ENCODE assay signal across 8 cellular contexts in the genomic region with DNA sequence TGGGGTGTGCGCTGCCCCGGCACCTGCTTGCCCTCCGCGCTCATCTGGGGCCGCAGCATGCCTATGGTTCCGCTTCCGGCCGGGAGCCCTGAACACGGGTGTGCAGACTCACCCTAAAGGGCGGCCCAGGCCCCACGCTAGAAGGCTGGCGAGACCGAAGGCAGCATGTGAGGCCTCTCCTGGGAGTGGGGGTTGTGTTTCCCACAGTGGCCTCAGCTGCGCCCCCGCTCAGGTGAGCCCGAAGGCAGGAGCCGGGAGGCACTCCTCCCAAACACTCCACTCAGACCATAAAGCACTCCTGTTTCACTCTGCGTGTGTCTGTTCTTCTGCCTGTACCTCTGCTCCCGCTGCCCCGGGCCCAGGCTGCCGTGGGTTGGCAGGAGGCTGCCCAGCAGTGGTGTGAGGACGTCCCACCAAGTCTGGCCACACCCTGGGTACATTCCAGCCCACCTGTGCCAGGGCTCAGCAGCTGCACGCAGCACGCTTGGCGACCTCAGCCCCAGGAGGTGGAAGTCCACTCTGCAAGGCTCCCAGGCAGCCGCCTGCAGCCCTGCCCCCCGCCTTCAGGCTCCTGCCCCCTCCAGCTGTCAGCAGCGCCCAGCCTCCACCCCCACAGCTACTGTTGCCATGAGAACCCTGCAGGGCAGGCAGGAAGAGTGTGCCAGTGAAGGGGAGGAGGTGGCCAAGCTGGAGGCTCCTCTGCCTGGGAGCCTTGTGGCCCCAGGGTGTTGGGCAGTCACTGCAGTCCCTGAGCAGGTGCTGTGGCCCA. TPM values are rescaled to one million over a fixed set of nuclear protein-coding genes. Genes with fewer than 3 reads are reported as not detected.
A peak's percentile ranks its signal among the peaks of the same experiment; 100 is the strongest.
DNase-seq lines count a peak whose midpoint lies in the region; ATAC-seq, FAIRE-seq and TF ChIP-seq lines count a peak whose summit lies in the region.

No MANE protein-coding gene starts in this region.

- H3K27ac ChIP-seq in A549 (peak overlapping the region; percentile 69 to 90), HUES64 (ENCODE audit: low read depth, low read length) (peak overlapping the region; percentile 49; the same call in 1 of the 2 replicates)

- H3K36me3 ChIP-seq in HUES64 (ENCODE audit: insufficient read depth, low read length) = peaks cover 15% of the 10 kb centered on the region

- CTCF ChIA-PET in A549 (lab: Yijun Ruan, JAX) = interaction anchor here (0.6 to 4.7 kb wide), 19 partner anchors 9 to 211 kb away, joined by 3 to 72 read pairs (median 11); a partner anchor contains a TSS

- TF ChIP-seq EP300 in A549 (IDR thresholded peaks at IDR 0.05) = no peak

- peak; percentile 41 to 46 for ATAC-seq in A549
- ATAC-seq in GM18870 (IDR thresholded peaks at IDR 0.05; ENCODE audit: unreplicated experiment) = no peak

- WGBS in A549 (ENCODE audit: missing lambda C conversion rate) = 67% methylated on average over 20 of the region's 28 CpGs
- WGBS in HUES64 = 76% methylated on average over 28 of the region's 28 CpGs

- H3K4me3 ChIP-seq in A549 (peak overlapping the region; percentile 17; the same call in 1 of the 3 replicates), HUES64 (ENCODE audit: low read length) (no peak overlapping the region), fibroblast of pulmonary artery (replicated peaks; ENCODE audit: low read depth, low read length) (no peak overlapping the region)

- H3K4me2 ChIP-seq in A549 = peak overlapping the region; percentile 77

- H3K9ac ChIP-seq in HUES64 (ENCODE audit: low read depth, low read length) = no peak overlapping the region; the same call in 1 of the 2 replicates

- no peak for TF ChIP-seq RAD21 in A549 (conservative IDR thresholded peaks at IDR 0.05 in 1 of 2, IDR thresholded peaks at IDR 0.05 in 1 of 2)

- no peak; the same call in 1 of the 2 replicates for TF ChIP-seq POLR2A in A549 (IDR thresholded peaks at IDR 0.05; ENCODE audit: low read length)

- no peak for FAIRE-seq in A549 (lab: Jason Lieb, UNC)

- no peak for TF ChIP-seq CTCF in A549 (IDR thresholded peaks at IDR 0.05)
- no peak for TF ChIP-seq CTCF in fibroblast of pulmonary artery (IDR thresholded peaks at IDR 0.05; ENCODE audit: low read length, missing control alignments)

- no peaks in the 10 kb centered on the region for H3K27me3 ChIP-seq in HUES64 (ENCODE audit: insufficient read depth, low read length)

- POLR2A ChIA-PET in A549 (lab: Yijun Ruan, JAX) = interaction anchor here (1.0 to 1.2 kb wide), 2 partner anchors 25 to 34 kb away, joined by 3 to 4 read pairs; a partner anchor contains a TSS

- H3K4me1 ChIP-seq in A549 (peaks cover 56% of the 10 kb centered on the region), HUES64 (ENCODE audit: insufficient read depth, low read length) (peaks cover 9% of the 10 kb centered on the region; the same call in 1 of the 2 replicates)

- DNase-seq in A549 (ENCODE audit: low read depth in 1 of 2, low spot score in 1 of 2) = peak in 1 of 2 experiments; percentile 75
- peak; percentile 44 for DNase-seq in fibroblast of pulmonary artery (ENCODE audit: low read depth)
- DNase-seq in renal cortical epithelial cell (ENCODE audit: low read depth) = peak; percentile 71
- DNase-seq in stimulated activated naive CD4-positive, alpha-beta T cell (lab: John Stamatoyannopoulos, UW) = no peak
- no peak for DNase-seq in AML-193 (lab: John Stamatoyannopoulos, UW)

- H3K9me3 ChIP-seq in A549 (no peaks in the 10 kb centered on the region), HUES64 (ENCODE audit: insufficient read depth, low read depth, low read length) (no peaks in the 10 kb centered on the region)

TF ChIP-seq in A549, 52 proteins besides CTCF, POLR2A, EP300 and RAD21:
- TF ChIP-seq, protein P1, sequence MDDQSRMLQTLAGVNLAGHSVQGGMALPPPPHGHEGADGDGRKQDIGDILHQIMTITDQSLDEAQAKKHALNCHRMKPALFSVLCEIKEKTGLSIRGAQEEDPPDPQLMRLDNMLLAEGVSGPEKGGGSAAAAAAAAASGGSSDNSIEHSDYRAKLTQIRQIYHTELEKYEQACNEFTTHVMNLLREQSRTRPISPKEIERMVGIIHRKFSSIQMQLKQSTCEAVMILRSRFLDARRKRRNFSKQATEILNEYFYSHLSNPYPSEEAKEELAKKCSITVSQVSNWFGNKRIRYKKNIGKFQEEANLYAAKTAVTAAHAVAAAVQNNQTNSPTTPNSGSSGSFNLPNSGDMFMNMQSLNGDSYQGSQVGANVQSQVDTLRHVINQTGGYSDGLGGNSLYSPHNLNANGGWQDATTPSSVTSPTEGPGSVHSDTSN (IDR thresholded peaks at IDR 0.05) = peak; percentile 18
- TF ChIP-seq CBX8 (IDR thresholded peaks at IDR 0.05) (no peak), JUN (IDR thresholded peaks at IDR 0.05) (peak in 1 of 2 experiments; percentile 42; a peak in 1 of 5 replicates), BHLHE40 (IDR thresholded peaks at IDR 0.05; ENCODE audit: low read depth, low read length) (no peak)

TF ChIP-seq in PFSK-1, 5 proteins besides CTCF, POLR2A, EP300 and RAD21:
- TF ChIP-seq SIN3A (IDR thresholded peaks at IDR 0.05; ENCODE audit: borderline replicate concordance, insufficient read depth, low read length) (no peak), POLR2AphosphoS5 (IDR thresholded peaks at IDR 0.05; ENCODE audit: low read depth, low read length) (peak; percentile 27; the same call in 1 of the 2 replicates), FOXP2 (optimal IDR thresholded peaks at IDR 0.05; ENCODE audit: borderline replicate concordance, extremely low read depth, extremely low read length, insufficient read depth) (no peak)

RNA-seq across cellular contexts. Expression of a gene that starts 1.2 kb away (rescaled TPM):
- polyA plus RNA-seq in A549 (2011; rRNA removed) (0.75 and 0.76 TPM in 2 replicates), A549 (2017; fragmentation: RNase III; extraction: RNeasy Plus Mini Kit Qiagen cat#74134 plus additional on column Dnase treatment) (3.0 to 3.6 TPM (median 3.2 TPM) in 3 replicates)
- 1.8 and 2.4 TPM in 2 replicates for polyA plus RNA-seq in A549 (2012; cell fraction: cytosol; rRNA removed)
- polyA plus RNA-seq in A549 (2012; cell fraction: nucleus; rRNA removed) = 7.0 and 10.6 TPM in 2 replicates
- polyA minus RNA-seq in A549 (2011; rRNA and poly(A)+ RNA removed) = 0.37 and 0.44 TPM in 2 replicates
- polyA plus RNA-seq in HUES64 (2013, experiment 1 of 2) = 0.70 TPM
- polyA plus RNA-seq in HUES64 (2013, experiment 2 of 2) = 0.51 TPM
- polyA plus RNA-seq in PFSK-1 (2012; ENCODE audit: insufficient read length, low read depth) = 10.2 TPM
- 0.35 and 1.8 TPM in 2 replicates for total RNA-seq in renal cortical epithelial cell

RNA-seq across cellular contexts. Expression of a gene that starts 8.1 kb away (rescaled TPM):
- polyA plus RNA-seq in A549 (2011; rRNA removed) (104 and 123 TPM in 2 replicates), A549 (2017; fragmentation: RNase III; extraction: RNeasy Plus Mini Kit Qiagen cat#74134 plus additional on column Dnase treatment) (234 to 261 TPM (median 239 TPM) in 3 replicates)
- 510 and 515 TPM in 2 replicates for polyA plus RNA-seq in A549 (2012; cell fraction: cytosol; rRNA removed)
- 329 and 453 TPM in 2 replicates for polyA plus RNA-seq in A549 (2012; cell fraction: nucleus; rRNA removed)
- 34.7 and 36.2 TPM in 2 replicates for polyA minus RNA-seq in A549 (2011; rRNA and poly(A)+ RNA removed)
- 113 TPM for polyA plus RNA-seq in HUES64 (2013, experiment 1 of 2)
- polyA plus RNA-seq in HUES64 (2013, experiment 2 of 2) = 129 TPM
- polyA plus RNA-seq in PFSK-1 (2012; ENCODE audit: insufficient read length, low read depth) = 221 TPM
- total RNA-seq in renal cortical epithelial cell = 81.7 and 82.1 TPM in 2 replicates

RNA-seq across cellular contexts. Expression of a gene that starts 11.1 kb away (rescaled TPM):
- polyA plus RNA-seq in A549 (2011; rRNA removed) (1.3 and 1.5 TPM in 2 replicates), A549 (2017; fragmentation: RNase III; extraction: RNeasy Plus Mini Kit Qiagen cat#74134 plus additional on column Dnase treatment) (7.3 to 9.1 TPM (median 7.6 TPM) in 3 replicates)
- 4.3 and 6.0 TPM in 2 replicates for polyA plus RNA-seq in A549 (2012; cell fraction: cytosol; rRNA removed)
- 61.0 and 92.6 TPM in 2 replicates for polyA plus RNA-seq in A549 (2012; cell fraction: nucleus; rRNA removed)
- polyA minus RNA-seq in A549 (2011; rRNA and poly(A)+ RNA removed) = 0.50 and 0.68 TPM in 2 replicates
- polyA plus RNA-seq in HUES64 (2013, experiment 1 of 2) = 3.5 TPM
- polyA plus RNA-seq in HUES64 (2013, experiment 2 of 2) = 2.5 TPM
- polyA plus RNA-seq in PFSK-1 (2012; ENCODE audit: insufficient read length, low read depth) = 13.9 TPM
- 0.87 and 6.8 TPM in 2 replicates for total RNA-seq in renal cortical epithelial cell

RNA-seq across cellular contexts. Expression of a gene that starts 25.0 kb away (rescaled TPM):
- polyA plus RNA-seq in A549 (2011; rRNA removed) (284 and 464 TPM in 2 replicates), A549 (2017; fragmentation: RNase III; extraction: RNeasy Plus Mini Kit Qiagen cat#74134 plus additional on column Dnase treatment) (472 to 560 TPM (median 477 TPM) in 3 replicates)
- 581 and 858 TPM in 2 replicates for polyA plus RNA-seq in A549 (2012; cell fraction: cytosol; rRNA removed)
- 426 and 433 TPM in 2 replicates for polyA plus RNA-seq in A549 (2012; cell fraction: nucleus; rRNA removed)
- 105 and 129 TPM in 2 replicates for polyA minus RNA-seq in A549 (2011; rRNA and poly(A)+ RNA removed)
- polyA plus RNA-seq in HUES64 (2013, experiment 1 of 2) = 222 TPM
- 217 TPM for polyA plus RNA-seq in HUES64 (2013, experiment 2 of 2)
- 968 TPM for polyA plus RNA-seq in PFSK-1 (2012; ENCODE audit: insufficient read length, low read depth)
- total RNA-seq in renal cortical epithelial cell = 372 and 398 TPM in 2 replicates

RNA-seq across cellular contexts. Expression of a gene that starts 33.3 kb away (rescaled TPM):
- polyA plus RNA-seq in A549 (2011; rRNA removed) (46.8 and 53.5 TPM in 2 replicates), A549 (2017; fragmentation: RNase III; extraction: RNeasy Plus Mini Kit Qiagen cat#74134 plus additional on column Dnase treatment) (70.3 to 72.2 TPM (median 71.4 TPM) in 3 replicates)
- polyA plus RNA-seq in A549 (2012; cell fraction: cytosol; rRNA removed) = 49.2 and 73.5 TPM in 2 replicates
- 112 and 138 TPM in 2 replicates for polyA plus RNA-seq in A549 (2012; cell fraction: nucleus; rRNA removed)
- 70.0 and 70.9 TPM in 2 replicates for polyA minus RNA-seq in A549 (2011; rRNA and poly(A)+ RNA removed)
- polyA plus RNA-seq in HUES64 (2013, experiment 1 of 2) = 108 TPM
- polyA plus RNA-seq in HUES64 (2013, experiment 2 of 2) = 108 TPM
- polyA plus RNA-seq in PFSK-1 (2012; ENCODE audit: insufficient read length, low read depth) = 133 TPM
- 51.1 and 61.0 TPM in 2 replicates for total RNA-seq in renal cortical epithelial cell

Comparison
In these comparisons a context has a peak if more than half of its experiments do, and no peak if none do; other contexts are left out.
1. DNase-seq: peak in fibroblast of pulmonary artery (single experiment) and renal cortical epithelial cell (single experiment); none in stimulated activated naive CD4-positive, alpha-beta T cell (0 of 6) and AML-193 (0 of 2).